In the genomic region with DNA sequence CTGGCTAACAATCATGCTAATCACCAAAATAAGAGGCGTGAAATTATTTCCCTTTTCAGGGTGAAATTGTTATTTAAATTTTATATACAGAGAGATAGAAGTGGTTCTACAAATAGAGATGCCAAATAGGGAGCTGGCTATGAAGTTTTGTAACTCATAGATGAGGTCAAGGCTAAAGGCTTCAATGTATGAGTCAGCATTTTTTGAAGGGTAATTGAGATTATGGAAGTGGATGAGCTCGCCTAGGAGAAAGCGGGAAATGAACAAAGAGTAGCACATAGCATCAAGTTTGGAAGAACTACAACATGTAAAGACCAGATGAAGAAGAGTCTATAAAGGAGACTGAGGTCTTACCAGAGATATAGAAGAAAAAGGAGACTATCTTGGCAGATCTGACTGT, we compare ENCODE assay signal across 1 cellular context.
TF ChIP-seq lines count a peak whose summit lies in the region.

No MANE protein-coding gene starts in this region.

TF ChIP-seq in GM23338, 12 proteins besides CTCF, POLR2A, EP300 and RAD21 (continued from another document):
- TF ChIP-seq, protein P1, sequence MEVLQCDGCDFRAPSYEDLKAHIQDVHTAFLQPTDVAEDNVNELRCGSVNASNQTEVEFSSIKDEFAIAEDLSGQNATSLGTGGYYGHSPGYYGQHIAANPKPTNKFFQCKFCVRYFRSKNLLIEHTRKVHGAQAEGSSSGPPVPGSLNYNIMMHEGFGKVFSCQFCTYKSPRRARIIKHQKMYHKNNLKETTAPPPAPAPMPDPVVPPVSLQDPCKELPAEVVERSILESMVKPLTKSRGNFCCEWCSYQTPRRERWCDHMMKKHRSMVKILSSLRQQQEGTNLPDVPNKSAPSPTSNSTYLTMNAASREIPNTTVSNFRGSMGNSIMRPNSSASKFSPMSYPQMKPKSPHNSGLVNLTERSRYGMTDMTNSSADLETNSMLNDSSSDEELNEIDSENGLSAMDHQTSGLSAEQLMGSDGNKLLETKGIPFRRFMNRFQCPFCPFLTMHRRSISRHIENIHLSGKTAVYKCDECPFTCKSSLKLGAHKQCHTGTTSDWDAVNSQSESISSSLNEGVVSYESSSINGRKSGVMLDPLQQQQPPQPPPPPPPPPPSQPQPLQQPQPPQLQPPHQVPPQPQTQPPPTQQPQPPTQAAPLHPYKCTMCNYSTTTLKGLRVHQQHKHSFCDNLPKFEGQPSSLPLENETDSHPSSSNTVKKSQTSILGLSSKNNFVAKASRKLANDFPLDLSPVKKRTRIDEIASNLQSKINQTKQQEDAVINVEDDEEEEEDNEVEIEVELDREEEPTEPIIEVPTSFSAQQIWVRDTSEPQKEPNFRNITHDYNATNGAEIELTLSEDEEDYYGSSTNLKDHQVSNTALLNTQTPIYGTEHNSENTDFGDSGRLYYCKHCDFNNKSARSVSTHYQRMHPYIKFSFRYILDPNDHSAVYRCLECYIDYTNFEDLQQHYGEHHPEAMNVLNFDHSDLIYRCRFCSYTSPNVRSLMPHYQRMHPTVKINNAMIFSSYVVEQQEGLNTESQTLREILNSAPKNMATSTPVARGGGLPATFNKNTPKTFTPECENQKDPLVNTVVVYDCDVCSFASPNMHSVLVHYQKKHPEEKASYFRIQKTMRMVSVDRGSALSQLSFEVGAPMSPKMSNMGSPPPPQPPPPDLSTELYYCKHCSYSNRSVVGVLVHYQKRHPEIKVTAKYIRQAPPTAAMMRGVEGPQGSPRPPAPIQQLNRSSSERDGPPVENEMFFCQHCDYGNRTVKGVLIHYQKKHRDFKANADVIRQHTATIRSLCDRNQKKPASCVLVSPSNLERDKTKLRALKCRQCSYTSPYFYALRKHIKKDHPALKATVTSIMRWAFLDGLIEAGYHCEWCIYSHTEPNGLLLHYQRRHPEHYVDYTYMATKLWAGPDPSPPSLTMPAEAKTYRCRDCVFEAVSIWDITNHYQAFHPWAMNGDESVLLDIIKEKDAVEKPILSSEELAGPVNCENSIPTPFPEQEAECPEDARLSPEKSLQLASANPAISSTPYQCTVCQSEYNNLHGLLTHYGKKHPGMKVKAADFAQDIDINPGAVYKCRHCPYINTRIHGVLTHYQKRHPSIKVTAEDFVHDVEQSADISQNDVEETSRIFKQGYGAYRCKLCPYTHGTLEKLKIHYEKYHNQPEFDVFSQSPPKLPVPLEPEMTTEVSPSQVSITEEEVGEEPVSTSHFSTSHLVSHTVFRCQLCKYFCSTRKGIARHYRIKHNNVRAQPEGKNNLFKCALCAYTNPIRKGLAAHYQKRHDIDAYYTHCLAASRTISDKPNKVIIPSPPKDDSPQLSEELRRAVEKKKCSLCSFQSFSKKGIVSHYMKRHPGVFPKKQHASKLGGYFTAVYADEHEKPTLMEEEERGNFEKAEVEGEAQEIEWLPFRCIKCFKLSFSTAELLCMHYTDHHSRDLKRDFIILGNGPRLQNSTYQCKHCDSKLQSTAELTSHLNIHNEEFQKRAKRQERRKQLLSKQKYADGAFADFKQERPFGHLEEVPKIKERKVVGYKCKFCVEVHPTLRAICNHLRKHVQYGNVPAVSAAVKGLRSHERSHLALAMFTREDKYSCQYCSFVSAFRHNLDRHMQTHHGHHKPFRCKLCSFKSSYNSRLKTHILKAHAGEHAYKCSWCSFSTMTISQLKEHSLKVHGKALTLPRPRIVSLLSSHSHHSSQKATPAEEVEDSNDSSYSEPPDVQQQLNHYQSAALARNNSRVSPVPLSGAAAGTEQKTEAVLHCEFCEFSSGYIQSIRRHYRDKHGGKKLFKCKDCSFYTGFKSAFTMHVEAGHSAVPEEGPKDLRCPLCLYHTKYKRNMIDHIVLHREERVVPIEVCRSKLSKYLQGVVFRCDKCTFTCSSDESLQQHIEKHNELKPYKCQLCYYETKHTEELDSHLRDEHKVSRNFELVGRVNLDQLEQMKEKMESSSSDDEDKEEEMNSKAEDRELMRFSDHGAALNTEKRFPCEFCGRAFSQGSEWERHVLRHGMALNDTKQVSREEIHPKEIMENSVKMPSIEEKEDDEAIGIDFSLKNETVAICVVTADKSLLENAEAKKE (CRISPR knock-in tag; IDR thresholded peaks at IDR 0.05): no peak
TF ChIP-seq in GM23338: peak in this region for 0.
